10 cellular contexts compared by ENCODE assay signal in genomic region chr16:30925646-30926332, GRCh38. TPM values are rescaled to one million over a fixed set of nuclear protein-coding genes. Genes with fewer than 3 reads are reported as not detected.
DNase-seq lines count a peak whose midpoint lies in the region; ATAC-seq, FAIRE-seq and TF ChIP-seq lines count a peak whose summit lies in the region.
"Had no signal": no experiment of that assay in that cellular context is flagged by ENCODE, and none has a peak within 500 bp of the region (broad histone marks: within the 10 kb centered on the region; RNA-seq: fewer than 3 reads in every experiment).

No MANE protein-coding gene starts in this region.

- no peak for TF ChIP-seq CTCF in A549 (IDR thresholded peaks at IDR 0.05)
- no peak for TF ChIP-seq CTCF in gastrocnemius medialis (IDR thresholded peaks at IDR 0.05 in 4 of 5, conservative IDR thresholded peaks at IDR 0.05 in 1 of 5)
- no peak for TF ChIP-seq CTCF in omental fat pad (IDR thresholded peaks at IDR 0.05)

- CTCF ChIA-PET in A549 (lab: Yijun Ruan, JAX), result interaction anchor here (1.0 to 12.2 kb wide), 5 partner anchors 9 to 81 kb away, joined by 4 to 134 read pairs (median 7); no protein-coding TSS in a partner anchor
- CTCF ChIA-PET in CD8-positive, alpha-beta memory T cell (lab: Charles Lee), result interaction anchor here (1.2 to 2.1 kb wide), 3 partner anchors 9 to 82 kb away, joined by 3 to 5 read pairs (median 4); no protein-coding TSS in a partner anchor

- H3K36me3 ChIP-seq in CD8-positive, alpha-beta memory T cell (ENCODE audit: insufficient read depth, low read length), result no peaks in the 10 kb centered on the region
- H3K36me3 ChIP-seq in gastrocnemius medialis, result peaks cover 0 to 7% of the 10 kb centered on the region in 2 donors

- peak overlapping the region; percentile 29 to 87 (median 52) for H3K4me3 Mint-ChIP-seq in CD8-positive, alpha-beta memory T cell
- H3K4me3 Mint-ChIP-seq in activated naive CD8-positive, alpha-beta T cell treated with anti-CD3 and anti-CD28 coated beads for 36 hours, result no peak overlapping the region
- peak overlapping the region in 7 of 10 donors; percentile 38 to 86 (median 60) for H3K4me3 Mint-ChIP-seq in naive thymus-derived CD8-positive, alpha-beta T cell

- H3K4me1 ChIP-seq in A549 (peaks cover 15% of the 10 kb centered on the region; the same call in 2 of the 3 replicates), gastrocnemius medialis (peaks cover 11 to 16% of the 10 kb centered on the region in 2 donors)
- H3K4me1 ChIP-seq in CD8-positive, alpha-beta memory T cell (ENCODE audit: insufficient read depth, low read length), result no peaks in the 10 kb centered on the region

- POLR2A ChIA-PET in A549 (lab: Yijun Ruan, JAX), result no interaction called here
- POLR2A ChIA-PET in CD8-positive, alpha-beta memory T cell (lab: Charles Lee), result interaction anchor here (1.5 kb wide), 1 partner anchor 10 kb away, joined by 3 read pairs; no protein-coding TSS in a partner anchor
- POLR2A ChIA-PET in naive thymus-derived CD8-positive, alpha-beta T cell (lab: Charles Lee), result interaction anchor here (0.8 to 2.0 kb wide), 3 partner anchors 16 to 944 kb away, joined by 3 to 7 read pairs (median 3); no protein-coding TSS in a partner anchor

- H3K27me3 ChIP-seq in CD8-positive, alpha-beta memory T cell (ENCODE audit: insufficient read depth, low read length, poor library complexity, severe bottlenecking), result no peaks in the 10 kb centered on the region
- no peaks in the 10 kb centered on the region for H3K27me3 ChIP-seq in gastrocnemius medialis

- H3K4me1 Mint-ChIP-seq in CD8-positive, alpha-beta memory T cell, result peaks cover 15 to 33% (median 16%) of the 10 kb centered on the region in 3 donors
- H3K4me1 Mint-ChIP-seq in activated naive CD8-positive, alpha-beta T cell treated with anti-CD3 and anti-CD28 coated beads for 36 hours, result peaks cover 18% of the 10 kb centered on the region
- peaks cover 21 to 36% (median 28%) of the 10 kb centered on the region in 4 donors for H3K4me1 Mint-ChIP-seq in naive thymus-derived CD8-positive, alpha-beta T cell

- H3K9me3 ChIP-seq in A549 (no peaks in the 10 kb centered on the region), gastrocnemius medialis (no peaks in the 10 kb centered on the region)
- H3K9me3 ChIP-seq in CD8-positive, alpha-beta memory T cell (ENCODE audit: low read length), result no peaks in the 10 kb centered on the region

- peak overlapping the region; percentile 97; the same call in 2 of the 3 replicates for H3K4me2 ChIP-seq in A549

- intact Hi-C loops in gastrocnemius medialis (cut with DNase I; ENCODE audit: low total_unique reads), result no loop called here

- in situ Hi-C loops in gastrocnemius medialis (cut with MboI; ENCODE audit: low sequenced_read_pairs in 4 of 4), result no loop called here

- no peak overlapping the region for H3K4me3 ChIP-seq in A549
- H3K4me3 ChIP-seq in CD8-positive, alpha-beta memory T cell (ENCODE audit: low read length), result no peak overlapping the region
- no peak overlapping the region for H3K4me3 ChIP-seq in gastrocnemius medialis

- peak overlapping the region in 5 of 8 donors; percentile 33 to 83 (median 43) for H3K27ac Mint-ChIP-seq in CD8-positive, alpha-beta memory T cell
- peak overlapping the region; percentile 47 for H3K27ac Mint-ChIP-seq in activated naive CD8-positive, alpha-beta T cell treated with anti-CD3 and anti-CD28 coated beads for 36 hours
- H3K27ac Mint-ChIP-seq in naive thymus-derived CD8-positive, alpha-beta T cell, result peak overlapping the region in 4 of 10 donors; percentile 35 to 44 (median 40)

- H3K27ac ChIP-seq in A549, result no peak overlapping the region
- H3K27ac ChIP-seq in CD8-positive, alpha-beta memory T cell (ENCODE audit: low read depth, low read length), result no peak overlapping the region
- H3K27ac ChIP-seq in gastrocnemius medialis, result no peak overlapping the region

- no peak for FAIRE-seq in A549 (lab: Jason Lieb, UNC)

- no peak for TF ChIP-seq EP300 in A549 (IDR thresholded peaks at IDR 0.05)

- H3K36me3 Mint-ChIP-seq in CD8-positive, alpha-beta memory T cell, result peaks cover 0 to 25% (median 0%) of the 10 kb centered on the region in 3 donors
- H3K36me3 Mint-ChIP-seq in activated naive CD8-positive, alpha-beta T cell treated with anti-CD3 and anti-CD28 coated beads for 36 hours, result peaks cover 4% of the 10 kb centered on the region
- peaks cover 0 to 3% (median 0%) of the 10 kb centered on the region in 3 donors for H3K36me3 Mint-ChIP-seq in naive thymus-derived CD8-positive, alpha-beta T cell

- no peak for TF ChIP-seq POLR2A in A549 (IDR thresholded peaks at IDR 0.05; ENCODE audit: low read length)
- no peak for TF ChIP-seq POLR2A in gastrocnemius medialis (IDR thresholded peaks at IDR 0.05)

- DNase-seq in A549 (ENCODE audit: low read depth in 1 of 2, low spot score in 1 of 2) (no peak), gastrocnemius medialis (no peak), NCI-H2081 (lab: John Stamatoyannopoulos, UW) (no peak), omental fat pad (ENCODE audit: low spot score) (no peak)
- no peak for DNase-seq in CD8-positive, alpha-beta memory T cell
- no peak for DNase-seq in activated naive CD8-positive, alpha-beta T cell treated with anti-CD3 and anti-CD28 coated beads for 36 hours
- no peak for DNase-seq in naive thymus-derived CD8-positive, alpha-beta T cell
- DNase-seq: cortex of kidney, NCI-H446 had no signal

- TF ChIP-seq RAD21 in A549 (conservative IDR thresholded peaks at IDR 0.05 in 1 of 2, IDR thresholded peaks at IDR 0.05 in 1 of 2), result no peak

- no peak for ATAC-seq in A549
- no peak for ATAC-seq in naive thymus-derived CD8-positive, alpha-beta T cell
- ATAC-seq in gastrocnemius medialis, result no peak
- no peak for ATAC-seq in omental fat pad (ENCODE audit: low FRiP score)
- no peak for ATAC-seq in GM19324 (IDR thresholded peaks at IDR 0.05; ENCODE audit: low FRiP score, unreplicated experiment)

- H3K27me3 Mint-ChIP-seq in CD8-positive, alpha-beta memory T cell, result no peaks in the 10 kb centered on the region
- no peaks in the 10 kb centered on the region for H3K27me3 Mint-ChIP-seq in activated naive CD8-positive, alpha-beta T cell treated with anti-CD3 and anti-CD28 coated beads for 36 hours
- no peaks in the 10 kb centered on the region for H3K27me3 Mint-ChIP-seq in naive thymus-derived CD8-positive, alpha-beta T cell

- 92% methylated on average over 28 of the region's 28 CpGs for WGBS in A549 (ENCODE audit: missing lambda C conversion rate)

- H3K9me3 Mint-ChIP-seq in CD8-positive, alpha-beta memory T cell, result no peaks in the 10 kb centered on the region
- H3K9me3 Mint-ChIP-seq in activated naive CD8-positive, alpha-beta T cell treated with anti-CD3 and anti-CD28 coated beads for 36 hours, result no peaks in the 10 kb centered on the region
- H3K9me3 Mint-ChIP-seq in naive thymus-derived CD8-positive, alpha-beta T cell, result no peaks in the 10 kb centered on the region

RNA-seq across cellular contexts. Expression of gene FBXL19, which starts 2.4 kb away (rescaled TPM):
- polyA plus RNA-seq in A549 (2011; rRNA removed) (5.6 and 7.0 TPM in 2 replicates), A549 (2017; fragmentation: RNase III; extraction: RNeasy Plus Mini Kit Qiagen cat#74134 plus additional on column Dnase treatment) (15.5 to 21.5 TPM (median 18.3 TPM) in 3 replicates)
- polyA plus RNA-seq in A549 (2012; cell fraction: cytosol; rRNA removed), result 11.4 and 17.1 TPM in 2 replicates
- polyA plus RNA-seq in A549 (2012; cell fraction: nucleus; rRNA removed), result 29.7 and 38.9 TPM in 2 replicates
- 6.8 and 9.4 TPM in 2 replicates for polyA minus RNA-seq in A549 (2011; rRNA and poly(A)+ RNA removed)
- total RNA-seq in CD8-positive, alpha-beta memory T cell, result 10 to 100 TPM; 28.7 to 29.2 TPM
- 0.25 TPM for polyA plus RNA-seq in CD8-positive, alpha-beta memory T cell
- 10 to 100 TPM; 24.9 to 27.0 TPM for total RNA-seq in activated naive CD8-positive, alpha-beta T cell treated with anti-CD3 and anti-CD28 coated beads for 36 hours
- 10 to 100 TPM; 13.1 to 16.8 TPM for total RNA-seq in naive thymus-derived CD8-positive, alpha-beta T cell
- polyA plus RNA-seq in naive thymus-derived CD8-positive, alpha-beta T cell, result under 1 TPM; 0.06 to 0.29 (median 0.16) TPM
- total RNA-seq in gastrocnemius medialis (1 to 10 TPM; 3.4 to 7.9 (median 4.8) TPM), omental fat pad (1 to 10 TPM; 4.7 to 9.1 (median 6.9) TPM)

RNA-seq across cellular contexts. Expression of gene ORAI3, which starts 23.1 kb away (rescaled TPM):
- 14.1 and 17.3 TPM in 2 replicates for polyA plus RNA-seq in A549 (2011; rRNA removed)
- 5.9 and 10.3 TPM in 2 replicates for polyA plus RNA-seq in A549 (2012; cell fraction: cytosol; rRNA removed)
- 10.8 and 11.6 TPM in 2 replicates for polyA plus RNA-seq in A549 (2012; cell fraction: nucleus; rRNA removed)
- polyA plus RNA-seq in A549 (2017; fragmentation: RNase III; extraction: RNeasy Plus Mini Kit Qiagen cat#74134 plus additional on column Dnase treatment), result 7.1 to 11.8 TPM (median 10.5 TPM) in 3 replicates
- 11.0 and 13.8 TPM in 2 replicates for polyA minus RNA-seq in A549 (2011; rRNA and poly(A)+ RNA removed)
- total RNA-seq in CD8-positive, alpha-beta memory T cell, result 1 to 10 TPM; 8.5 to 8.8 TPM
- 25.8 TPM for polyA plus RNA-seq in CD8-positive, alpha-beta memory T cell
- 1 to 10 TPM; 5.4 to 5.7 TPM for total RNA-seq in activated naive CD8-positive, alpha-beta T cell treated with anti-CD3 and anti-CD28 coated beads for 36 hours
- 10 to 100 TPM; 18.6 to 20.8 TPM for total RNA-seq in naive thymus-derived CD8-positive, alpha-beta T cell
- 10 to 100 TPM; 15.2 to 16.0 (median 15.5) TPM for polyA plus RNA-seq in naive thymus-derived CD8-positive, alpha-beta T cell
- total RNA-seq in gastrocnemius medialis, result 10 to 100 TPM; 10.3 to 15.6 (median 12.5) TPM
- 10 to 100 TPM; 15.5 to 42.6 (median 33.9) TPM for total RNA-seq in omental fat pad

RNA-seq across cellular contexts. Expression of gene CTF1, which starts 29.4 kb away (rescaled TPM):
- polyA plus RNA-seq in A549 (2011; rRNA removed) (0.13 and 0.44 TPM in 2 replicates), A549 (2017; fragmentation: RNase III; extraction: RNeasy Plus Mini Kit Qiagen cat#74134 plus additional on column Dnase treatment) (0.16 to 0.30 TPM (median 0.23 TPM) in 3 replicates)
- polyA plus RNA-seq in A549 (2012; cell fraction: cytosol; rRNA removed), result 0.34 and 0.52 TPM in 2 replicates
- polyA plus RNA-seq in A549 (2012; cell fraction: nucleus; rRNA removed), result 0.23 and 0.54 TPM in 2 replicates
- 0.17 and 0.63 TPM in 2 replicates for polyA minus RNA-seq in A549 (2011; rRNA and poly(A)+ RNA removed)
- under 1 TPM in 1 of 2 experiments, not detected in 1; 0.33 TPM for total RNA-seq in CD8-positive, alpha-beta memory T cell
- not detected for polyA plus RNA-seq in CD8-positive, alpha-beta memory T cell
- under 1 TPM; 0.16 to 0.38 TPM for total RNA-seq in activated naive CD8-positive, alpha-beta T cell treated with anti-CD3 and anti-CD28 coated beads for 36 hours
- 1 to 10 TPM; 1.0 to 1.3 TPM for total RNA-seq in naive thymus-derived CD8-positive, alpha-beta T cell
- under 1 TPM in 1 of 3 donors, not detected in 2; 0.14 TPM for polyA plus RNA-seq in naive thymus-derived CD8-positive, alpha-beta T cell
- total RNA-seq in gastrocnemius medialis (1 to 10 TPM; 2.3 to 5.6 (median 3.2) TPM), omental fat pad (1 to 10 TPM; 1.7 to 3.5 (median 2.3) TPM)

RNA-seq across cellular contexts. Expression of gene SETD1A, which starts 31.8 kb away (rescaled TPM):
- polyA plus RNA-seq in A549 (2011; rRNA removed) (2.0 and 3.8 TPM in 2 replicates), A549 (2017; fragmentation: RNase III; extraction: RNeasy Plus Mini Kit Qiagen cat#74134 plus additional on column Dnase treatment) (15.7 to 22.6 TPM (median 21.2 TPM) in 3 replicates)
- polyA plus RNA-seq in A549 (2012; cell fraction: cytosol; rRNA removed), result 8.7 and 11.2 TPM in 2 replicates
- 30.5 and 31.9 TPM in 2 replicates for polyA plus RNA-seq in A549 (2012; cell fraction: nucleus; rRNA removed)
- 3.9 and 7.0 TPM in 2 replicates for polyA minus RNA-seq in A549 (2011; rRNA and poly(A)+ RNA removed)
- total RNA-seq in CD8-positive, alpha-beta memory T cell, result 10 to 100 TPM; 24.7 to 28.8 TPM
- 2.6 TPM for polyA plus RNA-seq in CD8-positive, alpha-beta memory T cell
- total RNA-seq in activated naive CD8-positive, alpha-beta T cell treated with anti-CD3 and anti-CD28 coated beads for 36 hours, result 10 to 100 TPM; 28.5 to 31.7 TPM
- 10 to 100 TPM; 39.5 to 44.3 TPM for total RNA-seq in naive thymus-derived CD8-positive, alpha-beta T cell
- polyA plus RNA-seq in naive thymus-derived CD8-positive, alpha-beta T cell, result 1 to 10 TPM in 1 of 3 donors, under 1 TPM in 2; 0.35 to 2.0 (median 0.77) TPM
- total RNA-seq in gastrocnemius medialis (10 to 100 TPM in 2 of 4 donors, 1 to 10 TPM in 2; 3.8 to 15.4 (median 9.8) TPM), omental fat pad (10 to 100 TPM in 2 of 4 donors, 1 to 10 TPM in 2; 5.3 to 13.6 (median 9.2) TPM)

RNA-seq across cellular contexts. Expression of gene BCL7C, which starts 31.9 kb away (rescaled TPM):
- polyA plus RNA-seq in A549 (2011; rRNA removed) (9.5 and 10.8 TPM in 2 replicates), A549 (2017; fragmentation: RNase III; extraction: RNeasy Plus Mini Kit Qiagen cat#74134 plus additional on column Dnase treatment) (12.9 to 13.9 TPM (median 13.6 TPM) in 3 replicates)
- 23.9 and 29.3 TPM in 2 replicates for polyA plus RNA-seq in A549 (2012; cell fraction: cytosol; rRNA removed)
- polyA plus RNA-seq in A549 (2012; cell fraction: nucleus; rRNA removed), result 13.5 and 14.3 TPM in 2 replicates
- 2.3 and 3.6 TPM in 2 replicates for polyA minus RNA-seq in A549 (2011; rRNA and poly(A)+ RNA removed)
- 10 to 100 TPM; 31.7 to 35.0 TPM for total RNA-seq in CD8-positive, alpha-beta memory T cell
- polyA plus RNA-seq in CD8-positive, alpha-beta memory T cell, result 52.3 TPM
- 10 to 100 TPM; 20.8 to 22.0 TPM for total RNA-seq in activated naive CD8-positive, alpha-beta T cell treated with anti-CD3 and anti-CD28 coated beads for 36 hours
- 10 to 100 TPM; 24.2 to 24.6 TPM for total RNA-seq in naive thymus-derived CD8-positive, alpha-beta T cell
- 10 to 100 TPM; 33.9 to 38.8 (median 34.7) TPM for polyA plus RNA-seq in naive thymus-derived CD8-positive, alpha-beta T cell
- total RNA-seq in gastrocnemius medialis (10 to 100 TPM; 16.4 to 24.5 (median 22.3) TPM), omental fat pad (10 to 100 TPM; 17.4 to 37.0 (median 22.2) TPM)
